8 cellular contexts compared by ENCODE assay signal in genomic region chr12:124837958-124838803, GRCh38. TPM values are rescaled to one million over a fixed set of nuclear protein-coding genes. Genes with fewer than 3 reads are reported as not detected.
DNase-seq lines count a peak whose midpoint lies in the region; ATAC-seq, FAIRE-seq and TF ChIP-seq lines count a peak whose summit lies in the region.

No MANE protein-coding gene starts in this region.

- H3K79me2 ChIP-seq in fibroblast of lung (ENCODE audit: control insufficient read depth, insufficient read depth, low read length): no peaks in the 10 kb centered on the region

- H3K9me3 Mint-ChIP-seq in activated CD4-positive, alpha-beta T cell treated with anti-CD3 and anti-CD28 coated beads, Interleukin-2, amount 10 ng/mL, durations not matched to agents 7 days and 5 days: no peaks in the 10 kb centered on the region

- H3K4me1 Mint-ChIP-seq in activated CD4-positive, alpha-beta T cell treated with anti-CD3 and anti-CD28 coated beads, Interleukin-2, amount 10 ng/mL, durations not matched to agents 7 days and 5 days: no peaks in the 10 kb centered on the region

- no peaks in the 10 kb centered on the region for H4K20me1 ChIP-seq in fibroblast of lung (ENCODE audit: control insufficient read depth, extremely low read depth, insufficient read depth, low read length)

- peak overlapping the region; percentile 10 for H3K9ac ChIP-seq in fibroblast of lung (ENCODE audit: insufficient read depth, low read length)

- no peak overlapping the region for H2AFZ ChIP-seq in fibroblast of lung (ENCODE audit: low read length)

- H3K27ac ChIP-seq in fibroblast of lung (ENCODE audit: insufficient read depth, low read length) (peak overlapping the region; percentile 40), pancreas (peak overlapping the region; percentile 48 to 78 (median 64))

- POLR2A ChIA-PET in activated CD4-positive, alpha-beta T cell treated with anti-CD3 and anti-CD28 coated beads, Interleukin-2, amount 10 ng/mL, durations not matched to agents 7 days and 5 days (lab: Charles Lee): interaction anchor here (0.6 kb wide), 1 partner anchor 34 kb away, joined by 3 read pairs; no protein-coding TSS in a partner anchor

- no peak overlapping the region for H3K4me3 ChIP-seq in fibroblast of lung (replicated peaks in 1 of 4; ENCODE audit: control extremely low read depth in 1 of 4, insufficient read depth in 1 of 4, low read depth in 3 of 4, low read length in 4 of 4)
- no peak overlapping the region for H3K4me3 ChIP-seq in pancreas

- intact Hi-C loops in pancreas (cut with DNase I): no loop called here

- DNase-seq in GOT3 (lab: John Stamatoyannopoulos, UW) (peak; percentile 67), RKO (ENCODE audit: low spot score) (peak; percentile 68), fibroblast of lung (ENCODE audit: low read depth in 2 of 2) (peak; percentile 98 to 99), pancreas (peak in 5 of 6 donors; percentile 66 to 91 (median 86)), NK-92 (lab: John Stamatoyannopoulos, UW; ENCODE audit: unreplicated experiment) (no peak)
- DNase-seq in activated CD4-positive, alpha-beta T cell treated with anti-CD3 and anti-CD28 coated beads, Interleukin-2, amount 10 ng/mL, durations not matched to agents 7 days and 5 days: no peak
- no peak for DNase-seq in activated naive CD4-positive, alpha-beta T cell treated with Interleukin-2 at 50 U/mL for 16 hours

- WGBS in pancreas, 2 donors: 32 to 40% methylated on average over 16 of the region's 16 CpGs

- peaks cover 12% of the 10 kb centered on the region for H3K4me1 ChIP-seq in fibroblast of lung (ENCODE audit: control insufficient read depth, extremely low read depth, insufficient read depth, low read length)
- H3K4me1 ChIP-seq in pancreas: peaks cover 4 to 14% (median 12%) of the 10 kb centered on the region in 3 donors

- ATAC-seq in pancreas: peak; percentile 87 to 90 (median 88)
- no peak for ATAC-seq in GM19035 (IDR thresholded peaks at IDR 0.05; ENCODE audit: unreplicated experiment)

- H3K36me3 Mint-ChIP-seq in activated CD4-positive, alpha-beta T cell treated with anti-CD3 and anti-CD28 coated beads, Interleukin-2, amount 10 ng/mL, durations not matched to agents 7 days and 5 days (ENCODE audit: low read depth): no peaks in the 10 kb centered on the region

- H3K4me3 Mint-ChIP-seq in activated CD4-positive, alpha-beta T cell treated with anti-CD3 and anti-CD28 coated beads, Interleukin-2, amount 10 ng/mL, durations not matched to agents 7 days and 5 days: no peak overlapping the region

- TF ChIP-seq CTCF in fibroblast of lung (conservative IDR thresholded peaks at IDR 0.05 in 1 of 2, IDR thresholded peaks at IDR 0.05 in 1 of 2; ENCODE audit: low read depth in 1 of 2, low read length in 2 of 2): no peak
- TF ChIP-seq CTCF in pancreas (IDR thresholded peaks at IDR 0.05): no peak

- no peak for FAIRE-seq in pancreas (lab: Jason Lieb, UNC)

- H3K36me3 ChIP-seq in fibroblast of lung (ENCODE audit: control insufficient read depth, insufficient read depth, low read length) (no peaks in the 10 kb centered on the region), pancreas (no peaks in the 10 kb centered on the region)

- CTCF ChIA-PET in activated CD4-positive, alpha-beta T cell treated with anti-CD3 and anti-CD28 coated beads, Interleukin-2, amount 10 ng/mL, durations not matched to agents 7 days and 5 days (lab: Charles Lee): interaction anchor here (1.4 kb wide), 1 partner anchor 11 kb away, joined by 3 read pairs; no protein-coding TSS in a partner anchor

- H3K4me2 ChIP-seq in fibroblast of lung (ENCODE audit: extremely low read depth, insufficient read depth, low read length): peak overlapping the region; percentile 17

- no peaks in the 10 kb centered on the region for H3K9me3 ChIP-seq in fibroblast of lung (ENCODE audit: control insufficient read depth, insufficient read depth, low read depth, low read length)
- no peaks in the 10 kb centered on the region for H3K9me3 ChIP-seq in pancreas

- H3K27me3 Mint-ChIP-seq in activated CD4-positive, alpha-beta T cell treated with anti-CD3 and anti-CD28 coated beads, Interleukin-2, amount 10 ng/mL, durations not matched to agents 7 days and 5 days: no peaks in the 10 kb centered on the region

- H3K27me3 ChIP-seq in fibroblast of lung (ENCODE audit: control insufficient read depth, insufficient read depth, low read length) (no peaks in the 10 kb centered on the region), pancreas (no peaks in the 10 kb centered on the region)

- H3K27ac Mint-ChIP-seq in activated CD4-positive, alpha-beta T cell treated with anti-CD3 and anti-CD28 coated beads, Interleukin-2, amount 10 ng/mL, durations not matched to agents 7 days and 5 days: no peak overlapping the region

RNA-seq across cellular contexts. Expression of gene SCARB1, which starts 25.5 kb away (rescaled TPM):
- total RNA-seq in fibroblast of lung (5.1 and 14.7 TPM in 2 replicates), pancreas (10 to 100 TPM in 2 of 6 donors, 1 to 10 TPM in 4; 4.7 to 14.3 (median 8.4) TPM)
- polyA plus RNA-seq in fibroblast of lung (32.5 and 39.4 TPM in 2 replicates), pancreas (10 to 100 TPM; 11.7 to 14.7 TPM)
- polyA plus RNA-seq in fibroblast of lung (2012): 35.6 and 39.8 TPM in 2 replicates
- 69.9 and 70.9 TPM in 2 replicates for polyA minus RNA-seq in fibroblast of lung (ENCODE audit: low replicate concordance)
- 1 to 10 TPM; 5.3 to 6.2 TPM for total RNA-seq in activated CD4-positive, alpha-beta T cell treated with anti-CD3 and anti-CD28 coated beads, Interleukin-2, amount 10 ng/mL, durations not matched to agents 7 days and 5 days

Comparison
In these comparisons a context has a peak if more than half of its experiments do, and no peak if none do; other contexts are left out.
1. DNase-seq: peak in GOT3 (single experiment), RKO (single experiment), fibroblast of lung (2 of 2) and pancreas (5 of 6); none in activated CD4-positive, alpha-beta T cell treated with anti-CD3 and anti-CD28 coated beads, Interleukin-2, amount 10 ng/mL, durations not matched to agents 7 days and 5 days (single experiment), activated naive CD4-positive, alpha-beta T cell treated with Interleukin-2 at 50 U/mL for 16 hours (single experiment) and NK-92 (single experiment).